15 cellular contexts compared by ENCODE assay signal in the genomic region with DNA sequence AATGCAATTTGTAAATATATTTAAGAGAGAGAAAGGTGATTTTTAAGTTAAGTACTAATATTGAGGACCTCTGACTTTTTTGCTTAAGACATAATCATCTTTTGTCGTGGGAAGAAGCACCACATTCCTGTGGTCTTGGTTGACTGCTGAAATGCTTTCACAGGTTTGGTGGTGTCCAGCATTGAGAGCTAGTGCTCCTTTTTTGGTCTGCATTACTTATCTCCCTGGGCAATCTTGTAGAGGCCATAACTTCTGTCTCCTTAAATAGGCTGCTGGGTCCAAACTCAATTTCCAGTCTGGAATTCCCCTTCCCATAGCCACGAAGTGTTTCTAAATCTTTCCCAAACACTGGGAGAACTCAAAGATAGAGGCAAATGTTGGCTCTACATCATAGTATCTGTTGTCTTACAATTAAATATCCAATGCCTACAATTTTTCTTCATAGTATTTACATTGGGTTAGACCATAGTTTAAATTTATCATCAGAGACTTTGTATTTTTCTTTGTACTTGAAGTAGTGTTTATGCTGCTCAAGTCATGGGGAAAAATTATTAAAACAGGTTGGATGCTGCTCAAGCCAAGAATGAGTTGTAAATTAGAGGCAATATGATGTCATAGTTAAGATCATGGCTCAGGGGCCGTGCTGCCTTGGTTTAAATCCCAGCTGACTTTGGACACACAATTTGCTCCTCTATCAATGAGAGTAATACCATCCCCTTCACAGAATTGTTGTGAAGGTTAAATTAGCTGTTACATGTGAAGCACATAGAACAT.
DNase-seq lines count a peak whose midpoint lies in the region; ATAC-seq, FAIRE-seq and TF ChIP-seq lines count a peak whose summit lies in the region.
"Had no signal": no experiment of that assay in that cellular context is flagged by ENCODE, and none has a peak within 500 bp of the region (broad histone marks: within the 10 kb centered on the region; RNA-seq: fewer than 3 reads in every experiment).

No MANE protein-coding gene starts in this region.

- H3K4me3 ChIP-seq in AG04449 (ENCODE audit: low read depth, low read length) (no peak overlapping the region), breast epithelium (no peak overlapping the region), mesodermal cell (ENCODE audit: extremely low read depth, insufficient read depth, low read length, poor library complexity, severe bottlenecking) (no peak overlapping the region)
- no peak overlapping the region for H3K4me3 ChIP-seq in CD8-positive, alpha-beta memory T cell (ENCODE audit: low read length)
- H3K4me3 ChIP-seq: esophagus muscularis mucosa, transverse colon had no signal

- intact Hi-C loops in breast epithelium (cut with DNase I; ENCODE audit: low total_unique reads): no loop called here

- POLR2A ChIA-PET in AG04449 (lab: Yijun Ruan, JAX): interaction anchor here (0.9 to 1.0 kb wide), 4 partner anchors 41 to 299 kb away, joined by 3 to 5 read pairs (median 4); no protein-coding TSS in a partner anchor
- POLR2A ChIA-PET in CD8-positive, alpha-beta memory T cell (lab: Charles Lee): no interaction called here
- POLR2A ChIA-PET in activated CD8-positive, alpha-beta T cell treated with anti-CD3 and anti-CD28 coated beads, Interleukin-2, amount 10 ng/mL, durations not matched to agents 7 days and 5 days (lab: Charles Lee): no interaction called here

- no peak overlapping the region for H3K27ac Mint-ChIP-seq in CD8-positive, alpha-beta memory T cell
- no peak overlapping the region for H3K27ac Mint-ChIP-seq in activated CD8-positive, alpha-beta T cell treated with anti-CD3 and anti-CD28 coated beads, Interleukin-2, amount 10 ng/mL, durations not matched to agents 7 days and 5 days

- H3K27ac ChIP-seq in breast epithelium: peak overlapping the region; percentile 63 to 82
- peak overlapping the region; percentile 39 for H3K27ac ChIP-seq in mesodermal cell (ENCODE audit: low read depth, low read length, severe bottlenecking)
- no peak overlapping the region for H3K27ac ChIP-seq in CD8-positive, alpha-beta memory T cell (ENCODE audit: low read depth, low read length)
- H3K27ac ChIP-seq: esophagus muscularis mucosa had no signal

- H3K27me3 Mint-ChIP-seq in CD8-positive, alpha-beta memory T cell: no peaks in the 10 kb centered on the region
- no peaks in the 10 kb centered on the region for H3K27me3 Mint-ChIP-seq in activated CD8-positive, alpha-beta T cell treated with anti-CD3 and anti-CD28 coated beads, Interleukin-2, amount 10 ng/mL, durations not matched to agents 7 days and 5 days (ENCODE audit: low read depth)
- H3K27me3 Mint-ChIP-seq: central memory CD8-positive, alpha-beta T cell had no signal

- no peaks in the 10 kb centered on the region for H3K36me3 Mint-ChIP-seq in CD8-positive, alpha-beta memory T cell
- H3K36me3 Mint-ChIP-seq in activated CD8-positive, alpha-beta T cell treated with anti-CD3 and anti-CD28 coated beads, Interleukin-2, amount 10 ng/mL, durations not matched to agents 7 days and 5 days (ENCODE audit: low read depth): no peaks in the 10 kb centered on the region

- no peak overlapping the region for H3K4me3 Mint-ChIP-seq in CD8-positive, alpha-beta memory T cell
- no peak overlapping the region for H3K4me3 Mint-ChIP-seq in activated CD8-positive, alpha-beta T cell treated with anti-CD3 and anti-CD28 coated beads, Interleukin-2, amount 10 ng/mL, durations not matched to agents 7 days and 5 days
- H3K4me3 Mint-ChIP-seq: central memory CD8-positive, alpha-beta T cell; neural crest cell had no signal

- H3K36me3 ChIP-seq in breast epithelium: no peaks in the 10 kb centered on the region
- H3K36me3 ChIP-seq in mesodermal cell (ENCODE audit: control insufficient read depth, insufficient read depth, low read length): no peaks in the 10 kb centered on the region
- no peaks in the 10 kb centered on the region for H3K36me3 ChIP-seq in CD8-positive, alpha-beta memory T cell (ENCODE audit: insufficient read depth, low read length)
- H3K36me3 ChIP-seq: esophagus muscularis mucosa, transverse colon had no signal

- 57 to 71% methylated on average over 1 to 2 of the region's 3 CpGs for WGBS in mesodermal cell (ENCODE audit: insufficient coverage in 2 of 2), 2 experiments

- TF ChIP-seq CTCF in AG04449 (IDR thresholded peaks at IDR 0.05; ENCODE audit: insufficient read depth, low read length, missing control alignments) (no peak), breast epithelium (IDR thresholded peaks at IDR 0.05) (no peak)

- no peak for FAIRE-seq in HTR-8/SVneo (lab: Jason Lieb, UNC)

- H3K9me3 Mint-ChIP-seq in CD8-positive, alpha-beta memory T cell: peaks cover 0 to 14% (median 7%) of the 10 kb centered on the region in 5 donors
- H3K9me3 Mint-ChIP-seq in activated CD8-positive, alpha-beta T cell treated with anti-CD3 and anti-CD28 coated beads, Interleukin-2, amount 10 ng/mL, durations not matched to agents 7 days and 5 days (ENCODE audit: insufficient read depth): peaks cover 5% of the 10 kb centered on the region
- H3K9me3 Mint-ChIP-seq: neural crest cell had no signal

- H3K4me1 ChIP-seq in breast epithelium (no peaks in the 10 kb centered on the region), mesodermal cell (ENCODE audit: control insufficient read depth, insufficient read depth, low read length, poor library complexity, severe bottlenecking) (peaks cover 12% of the 10 kb centered on the region)
- no peaks in the 10 kb centered on the region for H3K4me1 ChIP-seq in CD8-positive, alpha-beta memory T cell (ENCODE audit: insufficient read depth, low read length)
- H3K4me1 ChIP-seq: esophagus muscularis mucosa, transverse colon had no signal

- no peak for ATAC-seq in activated CD8-positive, alpha-beta T cell treated with anti-CD3 and anti-CD28 coated beads, Interleukin-2, amount 10 ng/mL, durations not matched to agents 7 days and 5 days

- no peak for TF ChIP-seq POLR2A in breast epithelium (IDR thresholded peaks at IDR 0.05)

- H3K4me1 Mint-ChIP-seq in CD8-positive, alpha-beta memory T cell: no peaks in the 10 kb centered on the region
- no peaks in the 10 kb centered on the region for H3K4me1 Mint-ChIP-seq in activated CD8-positive, alpha-beta T cell treated with anti-CD3 and anti-CD28 coated beads, Interleukin-2, amount 10 ng/mL, durations not matched to agents 7 days and 5 days (ENCODE audit: low read depth)
- H3K4me1 Mint-ChIP-seq: central memory CD8-positive, alpha-beta T cell had no signal

- no peaks in the 10 kb centered on the region for H3K27me3 ChIP-seq in breast epithelium
- no peaks in the 10 kb centered on the region for H3K27me3 ChIP-seq in CD8-positive, alpha-beta memory T cell (ENCODE audit: insufficient read depth, low read length, poor library complexity, severe bottlenecking)
- H3K27me3 ChIP-seq: esophagus muscularis mucosa, transverse colon had no signal

- DNase-seq in AG04449 (ENCODE audit: low read depth, low spot score) (peak; percentile 99), HTR-8/SVneo (ENCODE audit: insufficient read length, low spot score) (peak; percentile 41), breast epithelium (ENCODE audit: low spot score in 2 of 2) (peak in 1 of 2 donors; percentile 58), NCI-H146 treated with DMSO at 0.1 percent for 48 hours (lab: John Stamatoyannopoulos, UW; ENCODE audit: unreplicated experiment) (no peak), NCI-H2107 treated with DMSO at 0.1 percent for 48 hours (lab: John Stamatoyannopoulos, UW; ENCODE audit: unreplicated experiment) (no peak)
- no peak for DNase-seq in CD8-positive, alpha-beta memory T cell
- DNase-seq in activated CD8-positive, alpha-beta T cell treated with anti-CD3 and anti-CD28 coated beads, Interleukin-2, amount 10 ng/mL, durations not matched to agents 7 days and 5 days: no peak
- DNase-seq: ACHN; DND-41; stimulated activated CD4-positive, alpha-beta T cell treated with anti-CD3 and anti-CD28 coated beads, Interleukin-15, amount 100 ng/mL, for 24 hours; transverse colon had no signal

- CTCF ChIA-PET in AG04449 (lab: Yijun Ruan, JAX): no interaction called here
- CTCF ChIA-PET in CD8-positive, alpha-beta memory T cell (lab: Charles Lee): no interaction called here
- CTCF ChIA-PET in activated CD8-positive, alpha-beta T cell treated with anti-CD3 and anti-CD28 coated beads, Interleukin-2, amount 10 ng/mL, durations not matched to agents 7 days and 5 days (lab: Charles Lee): no interaction called here

- H3K9me3 ChIP-seq in breast epithelium (no peaks in the 10 kb centered on the region), mesodermal cell (ENCODE audit: control insufficient read depth, low read length) (no peaks in the 10 kb centered on the region)
- no peaks in the 10 kb centered on the region for H3K9me3 ChIP-seq in CD8-positive, alpha-beta memory T cell (ENCODE audit: low read length)
- H3K9me3 ChIP-seq: esophagus muscularis mucosa, transverse colon had no signal

Comparison
In these comparisons a context has a peak if more than half of its experiments do, and no peak if none do; other contexts are left out.
1. DNase-seq: peak in AG04449 (single experiment) and HTR-8/SVneo (single experiment); none in CD8-positive, alpha-beta memory T cell (0 of 5), activated CD8-positive, alpha-beta T cell treated with anti-CD3 and anti-CD28 coated beads, Interleukin-2, amount 10 ng/mL, durations not matched to agents 7 days and 5 days (single experiment), NCI-H146 treated with DMSO at 0.1 percent for 48 hours (single experiment) and NCI-H2107 treated with DMSO at 0.1 percent for 48 hours (single experiment).